8 cellular contexts compared by ENCODE assay signal in the genomic region with DNA sequence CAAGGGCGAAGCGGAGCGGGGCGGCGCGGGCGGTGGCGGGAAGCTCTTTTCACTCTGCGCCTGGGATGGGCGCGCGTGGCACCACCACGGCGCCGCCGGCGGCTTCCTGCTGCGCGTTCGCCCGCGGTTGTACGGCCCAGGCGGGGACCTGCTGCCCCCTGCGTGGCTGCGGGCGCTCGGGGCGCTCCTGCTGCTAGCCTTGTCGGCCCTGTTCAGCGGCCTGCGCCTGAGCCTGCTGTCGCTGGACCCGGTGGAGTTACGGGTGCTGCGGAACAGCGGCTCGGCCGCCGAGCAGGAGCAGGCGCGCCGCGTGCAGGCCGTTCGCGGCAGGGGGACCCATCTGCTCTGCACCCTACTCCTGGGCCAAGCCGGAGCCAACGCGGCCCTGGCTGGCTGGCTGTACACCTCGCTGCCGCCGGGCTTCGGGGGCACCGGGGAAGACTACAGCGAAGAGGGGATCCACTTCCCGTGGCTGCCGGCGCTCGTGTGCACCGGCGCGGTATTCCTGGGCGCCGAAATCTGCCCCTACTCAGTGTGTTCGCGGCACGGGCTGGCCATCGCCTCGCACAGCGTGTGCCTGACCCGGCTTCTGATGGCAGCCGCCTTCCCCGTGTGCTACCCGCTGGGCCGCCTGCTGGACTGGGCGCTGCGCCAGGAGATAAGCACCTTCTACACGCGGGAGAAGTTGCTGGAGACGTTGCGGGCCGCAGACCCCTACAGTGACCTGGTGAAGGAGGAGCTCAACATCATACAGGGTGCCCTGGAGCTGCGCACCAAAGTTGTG. TPM values are rescaled to one million over a fixed set of nuclear protein-coding genes. Genes with fewer than 3 reads are reported as not detected.
DNase-seq lines count a peak whose midpoint lies in the region; ATAC-seq and TF ChIP-seq lines count a peak whose summit lies in the region.

No MANE protein-coding gene starts in this region.

- DNase-seq in NCI-H1694 treated with DMSO at 0.1 percent for 48 hours (lab: John Stamatoyannopoulos, UW) (peak; percentile 27), NCI-H1694 (lab: John Stamatoyannopoulos, UW) (no peak), WERI-Rb-1 (peak; percentile 40), fibroblast of pulmonary artery (ENCODE audit: low read depth) (peak; percentile 4), osteocyte (ENCODE audit: extremely low spot score, unreplicated experiment) (no peak), NCI-H2107 (lab: John Stamatoyannopoulos, UW) (no peak), superior temporal gyrus (ENCODE audit: extremely low spot score) (no peak)

- no peak overlapping the region for H3K27ac Mint-ChIP-seq in osteocyte (ENCODE audit: unreplicated experiment)

- no peak overlapping the region for H3K27ac ChIP-seq in WERI-Rb-1

- H3K4me3 ChIP-seq in WERI-Rb-1 (ENCODE audit: low read depth, low read length) (peak overlapping the region; percentile 61), fibroblast of pulmonary artery (replicated peaks; ENCODE audit: low read depth, low read length) (no peak overlapping the region)

- no peaks in the 10 kb centered on the region for H3K27me3 ChIP-seq in WERI-Rb-1 (ENCODE audit: insufficient read depth, low read depth, severe bottlenecking)

- TF ChIP-seq CTCF in WERI-Rb-1 (IDR thresholded peaks at IDR 0.05; ENCODE audit: low read depth, low read length): peak; percentile 17; the same call in 1 of the 2 replicates
- no peak for TF ChIP-seq CTCF in fibroblast of pulmonary artery (IDR thresholded peaks at IDR 0.05; ENCODE audit: low read length, missing control alignments)
- no peak for TF ChIP-seq CTCF in osteocyte (IDR thresholded peaks at IDR 0.05)

- peak overlapping the region; percentile 48 for H3K4me3 Mint-ChIP-seq in osteocyte (ENCODE audit: unreplicated experiment)

- peaks cover 42% of the 10 kb centered on the region for H3K27me3 Mint-ChIP-seq in osteocyte (ENCODE audit: unreplicated experiment)

- no peaks in the 10 kb centered on the region for H3K9me3 Mint-ChIP-seq in osteocyte (ENCODE audit: unreplicated experiment)

- H3K36me3 Mint-ChIP-seq in osteocyte (ENCODE audit: unreplicated experiment): no peaks in the 10 kb centered on the region

- H3K36me3 ChIP-seq in WERI-Rb-1: no peaks in the 10 kb centered on the region

- peak; percentile 44 for ATAC-seq in HG02759 (IDR thresholded peaks at IDR 0.05; ENCODE audit: unreplicated experiment)

- H3K9me3 ChIP-seq in WERI-Rb-1 (ENCODE audit: severe bottlenecking): no peaks in the 10 kb centered on the region

- H3K4me1 Mint-ChIP-seq in osteocyte (ENCODE audit: unreplicated experiment): peaks cover 3% of the 10 kb centered on the region

RNA-seq across cellular contexts. Expression of gene CNNM1, which starts 0.9 kb away (rescaled TPM):
- 0.24 TPM in 2 replicates for total RNA-seq in osteocyte

Comparison
In these comparisons a context has a peak if more than half of its experiments do, and no peak if none do; other contexts are left out.
1. DNase-seq: peak in NCI-H1694 treated with DMSO at 0.1 percent for 48 hours (single experiment), WERI-Rb-1 (single experiment) and fibroblast of pulmonary artery (single experiment); none in NCI-H1694 (single experiment), osteocyte (single experiment), NCI-H2107 (single experiment) and superior temporal gyrus (single experiment).